Comparison of ENCODE assay signal across 28 cellular contexts in genomic region chr6:75802366-75802765, GRCh38. TPM values are rescaled to one million over a fixed set of nuclear protein-coding genes. Genes with fewer than 3 reads are reported as not detected.
DNase-seq lines count a peak whose midpoint lies in the region; ATAC-seq and TF ChIP-seq lines count a peak whose summit lies in the region.
"Had no signal": no experiment of that assay in that cellular context is flagged by ENCODE, and none has a peak within 500 bp of the region (broad histone marks: within the 10 kb centered on the region; RNA-seq: fewer than 3 reads in every experiment).

No MANE protein-coding gene starts in this region.

- H3K4me3 ChIP-seq in HCT116 (replicated peaks in 1 of 2; ENCODE audit: low read depth in 1 of 2, low read length in 2 of 2), result no peak overlapping the region
- H3K4me3 ChIP-seq in PC-9, result no peak overlapping the region
- H3K4me3 ChIP-seq: A549, K562, MG63, prostate gland, sigmoid colon, tibial artery had no signal

- POLR2A ChIA-PET in HCT116 (lab: Charles Lee), result no interaction called here
- POLR2A ChIA-PET in activated CD8-positive, alpha-beta T cell treated with anti-CD3 and anti-CD28 coated beads, Interleukin-2, amount 10 ng/mL, durations not matched to agents 7 days and 5 days (lab: Charles Lee), result no interaction called here
- POLR2A ChIA-PET in PC-9 (lab: Charles Lee; ENCODE audit: unreplicated experiment), result no interaction called here

- H3K27ac ChIP-seq in HCT116 (ENCODE audit: low read depth, low read length) (no peak overlapping the region), PC-9 (no peak overlapping the region)
- H3K27ac ChIP-seq: A549, prostate gland, sigmoid colon, tibial artery had no signal

- H3K4me2 ChIP-seq in HCT116 (ENCODE audit: low read length) (no peak overlapping the region), PC-9 (no peak overlapping the region)
- H3K4me2 ChIP-seq: A549, SK-N-SH had no signal

- H3K9me2 ChIP-seq in HCT116 (ENCODE audit: insufficient read depth), result no peaks in the 10 kb centered on the region
- no peaks in the 10 kb centered on the region for H3K9me2 ChIP-seq in PC-9 (ENCODE audit: insufficient read depth)
- H3K9me2 ChIP-seq: SK-N-SH had no signal

- BruUV-seq in HCT116 (replicated peaks; lab: Mats Ljungman, UMichigan) (no TSS peak), PC-9 (replicated peaks; lab: Mats Ljungman, UMichigan) (no TSS peak)

- H3K36me3 Mint-ChIP-seq in activated CD8-positive, alpha-beta T cell treated with anti-CD3 and anti-CD28 coated beads, Interleukin-2, amount 10 ng/mL, durations not matched to agents 7 days and 5 days (ENCODE audit: low read depth), result no peaks in the 10 kb centered on the region
- H3K36me3 Mint-ChIP-seq: CD8-positive, alpha-beta T cell had no signal

- peaks cover 12% of the 10 kb centered on the region; the same call in 1 of the 2 replicates for H3F3A ChIP-seq in PC-9 (ENCODE audit: insufficient read depth, low read depth)

- RAD21 ChIA-PET in HCT116 (lab: Charles Lee; ENCODE audit: low non-redundant PET in 1 of 2, low total read pairs in 2 of 2, uncharacterized antibody in 2 of 2, unreplicated experiment in 2 of 2), result no interaction called here

- no peak overlapping the region for H3K4me3 Mint-ChIP-seq in activated CD8-positive, alpha-beta T cell treated with anti-CD3 and anti-CD28 coated beads, Interleukin-2, amount 10 ng/mL, durations not matched to agents 7 days and 5 days
- H3K4me3 Mint-ChIP-seq: B cell; CD8-positive, alpha-beta T cell; T-helper 1 cell treated with Interleukin-12 subunit alpha and Interleukin-12 subunit beta and Interleukin-4 antibody, amounts not matched to agents 30 μg/mL and 1 μg/mL, for 36 hours had no signal

- no peaks in the 10 kb centered on the region for H3K9me3 ChIP-seq in HCT116 (ENCODE audit: control insufficient read depth in 1 of 2, insufficient read depth in 1 of 2, low read depth in 1 of 2, low read length in 2 of 2)
- H3K9me3 ChIP-seq in PC-9 (ENCODE audit: insufficient read depth, low read depth), result no peaks in the 10 kb centered on the region
- H3K9me3 ChIP-seq: A549, MG63, prostate gland, sigmoid colon, SK-N-SH, tibial artery had no signal

- no peaks in the 10 kb centered on the region for H4K20me1 ChIP-seq in HCT116 (ENCODE audit: insufficient read depth)
- no peaks in the 10 kb centered on the region; the same call in none of the 2 replicates for H4K20me1 ChIP-seq in PC-9 (ENCODE audit: insufficient read depth)

- H3K27me3 ChIP-seq in HCT116 (ENCODE audit: insufficient read depth, low read length) (no peaks in the 10 kb centered on the region), PC-9 (ENCODE audit: insufficient read depth, low read depth) (no peaks in the 10 kb centered on the region)
- H3K27me3 ChIP-seq: MG63, sigmoid colon, tibial artery had no signal

- H3K27me3 Mint-ChIP-seq in activated CD8-positive, alpha-beta T cell treated with anti-CD3 and anti-CD28 coated beads, Interleukin-2, amount 10 ng/mL, durations not matched to agents 7 days and 5 days (ENCODE audit: low read depth), result no peaks in the 10 kb centered on the region

- no peak for TF ChIP-seq POLR2A in HCT116 (IDR thresholded peaks at IDR 0.05; ENCODE audit: borderline replicate concordance, extremely low read depth, insufficient read depth, insufficient read length)

- no peaks in the 10 kb centered on the region for H3K4me1 Mint-ChIP-seq in activated CD8-positive, alpha-beta T cell treated with anti-CD3 and anti-CD28 coated beads, Interleukin-2, amount 10 ng/mL, durations not matched to agents 7 days and 5 days (ENCODE audit: low read depth)
- H3K4me1 Mint-ChIP-seq: B cell had no signal

- intact Hi-C loops in HCT116 (cut with micrococcal nuclease), result no loop called here
- intact Hi-C loops in sciatic nerve (cut with DNase I), result no loop called here
- intact Hi-C loops in PC-9 (cut with micrococcal nuclease; ENCODE audit: unreplicated experiment), result no loop called here

- CTCF ChIA-PET in HCT116 (lab: Charles Lee), result no interaction called here
- CTCF ChIA-PET in activated CD8-positive, alpha-beta T cell treated with anti-CD3 and anti-CD28 coated beads, Interleukin-2, amount 10 ng/mL, durations not matched to agents 7 days and 5 days (lab: Charles Lee), result no interaction called here
- CTCF ChIA-PET in PC-9 (lab: Charles Lee), result no interaction called here

- in situ Hi-C loops in ACHN (cut with HindIII; ENCODE audit: low pct_ligation_motif_present, low pct_unique_long_range_greater_than_20kb, low sequenced_read_pairs), result no loop called here

- no peak overlapping the region for H2AFZ ChIP-seq in HCT116 (ENCODE audit: low read depth, low read length, poor library complexity, severe bottlenecking)
- H2AFZ ChIP-seq in PC-9, result no peak overlapping the region

- H3K36me3 ChIP-seq in HCT116 (ENCODE audit: control insufficient read depth in 1 of 2, insufficient read depth in 2 of 2, low read length in 2 of 2) (no peaks in the 10 kb centered on the region), PC-9 (ENCODE audit: low read depth) (0 out of 2 replicates have a peak, but pooled peaks cover 6% of the 10 kb centered on the region)
- H3K36me3 ChIP-seq: MG63, prostate gland, sigmoid colon, tibial artery had no signal

- ATAC-seq in HCT116 (peak; percentile 50; the same call in 1 of the 2 replicates), sciatic nerve (no peak)
- ATAC-seq in activated CD8-positive, alpha-beta T cell treated with anti-CD3 and anti-CD28 coated beads, Interleukin-2, amount 10 ng/mL, durations not matched to agents 7 days and 5 days, result no peak
- ATAC-seq: A549; CD8-positive, alpha-beta T cell; K562; left colon had no signal

- no peak for TF ChIP-seq RAD21 in HCT116 (IDR thresholded peaks at IDR 0.05; ENCODE audit: low read depth)

- peaks cover 0 to 8% of the 10 kb centered on the region in 2 experiments; a peak in 2 of 4 replicates for H3K4me1 ChIP-seq in HCT116 (ENCODE audit: control insufficient read depth in 1 of 2, insufficient read depth in 2 of 2, low read length in 2 of 2)
- peaks cover 23% of the 10 kb centered on the region for H3K4me1 ChIP-seq in PC-9 (replicated peaks; ENCODE audit: insufficient read depth)
- H3K4me1 ChIP-seq: A549, prostate gland, sigmoid colon had no signal

- no peak overlapping the region for H3K27ac Mint-ChIP-seq in activated CD8-positive, alpha-beta T cell treated with anti-CD3 and anti-CD28 coated beads, Interleukin-2, amount 10 ng/mL, durations not matched to agents 7 days and 5 days
- H3K27ac Mint-ChIP-seq: B cell; CD8-positive, alpha-beta T cell; T-helper 1 cell treated with Interleukin-12 subunit alpha and Interleukin-12 subunit beta and Interleukin-4 antibody, amounts not matched to agents 30 μg/mL and 1 μg/mL, for 36 hours had no signal

- no peak overlapping the region for H3K9ac ChIP-seq in HCT116 (ENCODE audit: low read length)
- H3K9ac ChIP-seq: SK-N-SH had no signal

- H3K79me2 ChIP-seq in HCT116 (ENCODE audit: insufficient read depth, low read length) (peaks cover 10% of the 10 kb centered on the region), PC-9 (ENCODE audit: low read depth) (peaks cover 15% of the 10 kb centered on the region)

- TF ChIP-seq CTCF in HCT116 (IDR thresholded peaks at IDR 0.05 in 2 of 3, conservative IDR thresholded peaks at IDR 0.05 in 1 of 3; ENCODE audit: borderline replicate concordance in 1 of 3, insufficient read depth in 1 of 3, low read depth in 2 of 3, low read length in 2 of 3) (no peak), PC-9 (conservative IDR thresholded peaks at IDR 0.05) (no peak)

- no peaks in the 10 kb centered on the region for H3K9me3 Mint-ChIP-seq in activated CD8-positive, alpha-beta T cell treated with anti-CD3 and anti-CD28 coated beads, Interleukin-2, amount 10 ng/mL, durations not matched to agents 7 days and 5 days (ENCODE audit: insufficient read depth)

- peak; percentile 49 for DNase-seq in ACHN
- DNase-seq in HCT116 (ENCODE audit: low read depth, low spot score), result peak; percentile 2
- peak; percentile 15 for DNase-seq in amniotic epithelial cell (ENCODE audit: low read depth)
- DNase-seq in kidney tubule cell (ENCODE audit: low spot score), result peak; percentile 78
- no peak for DNase-seq in sciatic nerve (ENCODE audit: low spot score)
- no peak for DNase-seq in activated CD8-positive, alpha-beta T cell treated with anti-CD3 and anti-CD28 coated beads, Interleukin-2, amount 10 ng/mL, durations not matched to agents 7 days and 5 days
- no peak for DNase-seq in COLO668 (lab: John Stamatoyannopoulos, UW; ENCODE audit: unreplicated experiment)
- no peak for DNase-seq in PC-9
- DNase-seq: activated CD4-positive, alpha-beta T cell treated with anti-CD3 and anti-CD28 coated beads, Interleukin-2, amount 50 U/mL, for 48 hours; activated CD4-positive, CD25-positive, alpha-beta regulatory T cell treated with anti-CD3 and anti-CD28 coated beads, Interleukin-2, amount 50 U/mL, for 72 hours; activated naive CD4-positive, alpha-beta T cell; CD8-positive, alpha-beta T cell; DMS153; hippocampal formation; left colon; MG63; NCI-H1105 treated with DMSO at 0.1 percent for 48 hours; NCI-H1930; NCI-H510A treated with DMSO at 0.1 percent for 48 hours; sigmoid colon; SK-N-SH; stimulated activated CD4-positive, alpha-beta T cell treated with anti-CD3 and anti-CD28 coated beads, Interleukin-4, amount 100 ng/mL, for 24 hours; tibial artery had no signal

TF ChIP-seq in HCT116, 20 proteins besides CTCF, POLR2A, EP300 and RAD21 (continues in another document):
- TF ChIP-seq SP1 (IDR thresholded peaks at IDR 0.05; ENCODE audit: low read depth), result no peak

RNA-seq across cellular contexts. Expression of gene MYO6, which starts 53.3 kb away (rescaled TPM):
- 44.1 TPM for total RNA-seq in HCT116 (2021; ENCODE audit: unreplicated experiment)
- 16.3 and 16.7 TPM in 2 replicates for polyA plus RNA-seq in HCT116 (2012)
- total RNA-seq in sciatic nerve, result 29.4 TPM
- total RNA-seq in activated CD8-positive, alpha-beta T cell treated with anti-CD3 and anti-CD28 coated beads, Interleukin-2, amount 10 ng/mL, durations not matched to agents 7 days and 5 days, result under 1 TPM; 0.42 TPM
- 93.0 and 98.2 TPM in 2 replicates for total RNA-seq in PC-9 (2021)

Comparison
In these comparisons a context has a peak if more than half of its experiments do, and no peak if none do; other contexts are left out.
1. DNase-seq: peak in ACHN (single experiment), HCT116 (single experiment), amniotic epithelial cell (single experiment) and kidney tubule cell (single experiment); none in sciatic nerve (single experiment), activated CD8-positive, alpha-beta T cell treated with anti-CD3 and anti-CD28 coated beads, Interleukin-2, amount 10 ng/mL, durations not matched to agents 7 days and 5 days (single experiment), COLO668 (single experiment) and PC-9 (0 of 2).
2. RNA of gene MYO6, which starts 53.3 kb away (total RNA-seq): 93.0 to 98.2 TPM in PC-9, 44.1 TPM in HCT116 (single experiment) and 29.4 TPM in sciatic nerve (single experiment); 0.42 TPM in activated CD8-positive, alpha-beta T cell treated with anti-CD3 and anti-CD28 coated beads, Interleukin-2, amount 10 ng/mL, durations not matched to agents 7 days and 5 days; every median in the first group is over 10 times any median in the second.